ENCODE assay signal across 22 cellular contexts in genomic region chr11:69617682-69618081, GRCh38.
"Had no signal": no experiment of that assay in that cellular context is flagged by ENCODE, and none has a peak within 500 bp of the region (broad histone marks: within the 10 kb centered on the region; RNA-seq: fewer than 3 reads in every experiment).

No MANE protein-coding gene starts in this region.

- DNase-seq: KBM-7, NCI-H1092, NCI-H1105 treated with DMSO at 0.1 percent for 48 hours, NCI-H1417 treated with DMSO at 0.1 percent for 48 hours, NCI-H146, NCI-H187, NCI-H2029, NCI-H2081 treated with DMSO at 0.1 percent for 48 hours, NCI-H2171, NCI-H226, NCI-H446, NCI-H510A, NCI-H524 treated with DMSO at 0.1 percent for 48 hours, NCI-H69, NCI-H774, Right ventricle myocardium superior, RPMI8226, SIG-M5 had no signal

- FAIRE-seq: RCC 7860 had no signal

- H3K4me3 Mint-ChIP-seq: IgD-negative memory B cell had no signal

- H3K9me3 ChIP-seq: SJSA1 had no signal

- H3K27ac ChIP-seq: SJSA1 had no signal

- H3K9me3 Mint-ChIP-seq: IgD-negative memory B cell had no signal

- H3K4me1 Mint-ChIP-seq: IgD-negative memory B cell had no signal

- H3K36me3 Mint-ChIP-seq: IgD-negative memory B cell had no signal

- H3K36me3 ChIP-seq: SJSA1 had no signal

- H3K4me1 ChIP-seq: SJSA1 had no signal

- H3K4me3 ChIP-seq: SJSA1, SK-N-MC had no signal
